In genomic region chr16:50144211-50144610, GRCh38 we compare ENCODE assay signal across 35 cellular contexts.
"Had no signal": no experiment of that assay in that cellular context is flagged by ENCODE, and none has a peak within 500 bp of the region (broad histone marks: within the 10 kb centered on the region; RNA-seq: fewer than 3 reads in every experiment).

No MANE protein-coding gene starts in this region.

- DNase-seq: activated CD4-positive, alpha-beta T cell treated with anti-CD3 and anti-CD28 coated beads for 1 hour; activated CD4-positive, alpha-beta T cell treated with anti-CD3 and anti-CD28 coated beads for 48 hours; activated CD4-positive, CD25-positive, alpha-beta regulatory T cell; activated CD8-positive, alpha-beta T cell treated with anti-CD3 and anti-CD28 coated beads for 36 hours; activated effector memory CD4-positive, alpha-beta T cell treated with anti-CD3 and anti-CD28 coated beads, Interleukin-2, amount 50 U/mL, for 16 hours; activated naive CD4-positive, alpha-beta T cell; activated naive CD4-positive, alpha-beta T cell treated with anti-CD3 and anti-CD28 coated beads, Interleukin-2, amount 50 U/mL, for 16 hours; activated naive CD8-positive, alpha-beta T cell treated with anti-CD3 and anti-CD28 coated beads for 36 hours; activated T-cell treated with anti-CD3 and anti-CD28 coated beads, Interleukin-2, amount 50 U/mL, for 1 hour; activated T-cell treated with anti-CD3 and anti-CD28 coated beads, Interleukin-2, amount 50 U/mL, for 72 hours; amygdala; body of pancreas; Kasumi-1; KG1; MM.1S; MV-4-11; NCI-H1092; NCI-H1417; NCI-H146; NCI-H187 treated with DMSO at 0.1 percent for 48 hours; NCI-H2081; NCI-H2227 treated with DMSO at 0.1 percent for 48 hours; NCI-H446; NCI-H510A treated with DMSO at 0.1 percent for 48 hours; NCI-H526 treated with DMSO at 0.1 percent for 48 hours; NCI-H82; NK-92 treated with Interleukin-12 subunit alpha and Interleukin-12 subunit beta, amount 100 ng/mL, for 24 hours; PC-9; SIG-M5; T1000; WERI-Rb-1 had no signal

- ATAC-seq: activated CD8-positive, alpha-beta T cell treated with anti-CD3 and anti-CD28 coated beads for 36 hours; activated T-cell treated with anti-CD3 and anti-CD28 coated beads, Interleukin-2, amount 50 U/mL, for 72 hours; activated T-helper 17 cell treated with anti-CD3 and anti-CD28 coated beads, Interleukin-2, amount 50 U/mL, for 72 hours; body of pancreas; Right ventricle myocardium inferior had no signal

- H3K36me3 ChIP-seq: breast epithelium, WERI-Rb-1 had no signal

- H3K27ac ChIP-seq: body of pancreas, breast epithelium, PC-9, RWPE1, WERI-Rb-1 had no signal

- H3K4me3 ChIP-seq: body of pancreas, breast epithelium, PC-9 had no signal

- H3K27me3 ChIP-seq: body of pancreas, breast epithelium had no signal

- H3K4me1 ChIP-seq: breast epithelium had no signal

- H3K9me3 ChIP-seq: body of pancreas, breast epithelium had no signal
